Comparison of ENCODE assay signal across 13 cellular contexts in the genomic region with DNA sequence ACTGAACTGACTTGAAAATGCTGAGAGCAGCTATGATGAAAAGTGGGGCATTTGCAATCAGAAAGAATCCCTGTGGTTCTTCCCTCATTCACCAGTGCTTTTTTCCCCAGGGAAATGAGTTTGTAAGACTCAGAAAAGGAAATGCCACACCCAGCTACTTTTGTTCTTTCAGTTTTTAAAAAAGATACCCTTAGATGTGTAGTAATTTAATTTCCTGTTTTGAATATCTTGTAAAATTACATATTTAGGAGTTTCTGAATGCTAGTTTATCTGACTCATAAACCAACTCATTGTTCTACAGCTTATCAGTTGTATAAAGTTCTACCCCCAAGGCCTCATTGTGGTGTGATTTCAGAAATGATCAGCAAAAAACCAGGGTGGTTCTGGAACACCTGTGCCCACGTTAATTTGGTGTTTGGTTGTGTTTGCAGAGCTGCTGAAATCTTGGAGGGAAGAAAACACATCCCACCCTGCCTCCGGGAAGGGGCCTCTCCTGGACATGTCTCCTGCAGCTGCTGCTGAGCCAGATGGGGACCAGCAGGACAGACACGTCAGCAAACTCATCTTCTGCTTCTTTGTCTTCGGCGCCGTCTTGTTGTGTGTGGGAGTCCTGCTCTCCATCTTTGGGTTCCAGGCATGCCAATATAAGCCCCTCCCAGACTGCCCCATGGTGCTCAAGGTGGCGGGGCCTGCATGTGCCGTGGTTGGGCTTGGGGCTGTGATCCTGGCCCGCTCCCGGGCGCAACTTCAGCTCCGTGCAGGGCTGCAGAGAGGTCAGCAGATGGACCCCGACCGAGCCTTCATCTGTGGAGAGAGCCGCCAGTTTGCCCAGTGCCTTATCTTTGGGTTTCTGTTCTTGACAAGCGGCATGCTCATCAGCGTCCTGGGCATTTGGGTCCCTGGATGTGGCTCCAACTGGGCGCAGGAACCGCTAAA. TPM values are rescaled to one million over a fixed set of nuclear protein-coding genes. Genes with fewer than 3 reads are reported as not detected.
DNase-seq lines count a peak whose midpoint lies in the region; ATAC-seq and TF ChIP-seq lines count a peak whose summit lies in the region.
"Had no signal": no experiment of that assay in that cellular context is flagged by ENCODE, and none has a peak within 500 bp of the region (broad histone marks: within the 10 kb centered on the region; RNA-seq: fewer than 3 reads in every experiment).

No MANE protein-coding gene starts in this region.

- H3K79me2 ChIP-seq in DOHH2 (ENCODE audit: control insufficient read depth, low read length): no peaks in the 10 kb centered on the region
- no peaks in the 10 kb centered on the region for H3K79me2 ChIP-seq in mesendoderm (ENCODE audit: control insufficient read depth, insufficient read depth, low read length)

- H4K20me1 ChIP-seq in DOHH2 (ENCODE audit: control insufficient read depth, insufficient read depth, low read depth, low read length): no peaks in the 10 kb centered on the region

- H3K9me2 ChIP-seq in DOHH2 (replicated peaks; ENCODE audit: control insufficient read depth, low read length): no peaks in the 10 kb centered on the region

- H3K18ac ChIP-seq in mesendoderm (ENCODE audit: low read length): no peak overlapping the region
- H3K18ac ChIP-seq in neuronal stem cell (ENCODE audit: low read length): no peak overlapping the region

- no peak overlapping the region for H3K4ac ChIP-seq in mesendoderm (ENCODE audit: low read depth, low read length)
- H3K4ac ChIP-seq in neuronal stem cell (ENCODE audit: low read length): no peak overlapping the region

- no peak overlapping the region for H2BK12ac ChIP-seq in neuronal stem cell (ENCODE audit: low read length)

- no peaks in the 10 kb centered on the region for H3K36me3 ChIP-seq in DOHH2 (ENCODE audit: control insufficient read depth, low read length)
- no peaks in the 10 kb centered on the region for H3K36me3 ChIP-seq in colonic mucosa
- H3K36me3 ChIP-seq in mesendoderm (ENCODE audit: control insufficient read depth, insufficient read depth, low read length): no peaks in the 10 kb centered on the region
- no peaks in the 10 kb centered on the region for H3K36me3 ChIP-seq in neuronal stem cell (replicated peaks in 1 of 2; ENCODE audit: control insufficient read depth in 2 of 2, insufficient read depth in 2 of 2, low read length in 2 of 2)

- H2BK5ac ChIP-seq in mesendoderm (ENCODE audit: low read length) (no peak overlapping the region), neuronal stem cell (ENCODE audit: low read length) (no peak overlapping the region)

- H3K4me1 ChIP-seq in DOHH2 (ENCODE audit: control insufficient read depth, low read length): peaks cover 37% of the 10 kb centered on the region
- H3K4me1 ChIP-seq in colonic mucosa: peaks cover 12% of the 10 kb centered on the region
- peaks cover 2% of the 10 kb centered on the region for H3K4me1 ChIP-seq in mesendoderm (ENCODE audit: control insufficient read depth, low read depth, low read length)
- H3K4me1 ChIP-seq in neuronal stem cell (ENCODE audit: control insufficient read depth in 2 of 2, insufficient read depth in 1 of 2, low read depth in 1 of 2, low read length in 2 of 2): peaks cover 0 to 6% of the 10 kb centered on the region in 2 donors

- H4K8ac ChIP-seq in mesendoderm (ENCODE audit: low read depth, low read length): no peak overlapping the region
- H4K8ac ChIP-seq in neuronal stem cell (ENCODE audit: low read depth, low read length): no peak overlapping the region

- H3K14ac ChIP-seq in neuronal stem cell (ENCODE audit: low read length): no peak overlapping the region

- H3K9me3 ChIP-seq in DOHH2 (ENCODE audit: control insufficient read depth, insufficient read depth, low read length) (no peaks in the 10 kb centered on the region), colonic mucosa (no peaks in the 10 kb centered on the region), neuronal stem cell (replicated peaks in 1 of 2; ENCODE audit: control insufficient read depth in 2 of 2, insufficient read depth in 1 of 2, low read depth in 1 of 2, low read length in 2 of 2) (peaks cover 0 to 2% of the 10 kb centered on the region in 2 donors)
- no peaks in the 10 kb centered on the region for H3K9me3 ChIP-seq in CD4-positive, alpha-beta T cell (ENCODE audit: control insufficient read depth, low read length)

- H4K91ac ChIP-seq in neuronal stem cell (ENCODE audit: low read depth, low read length, poor library complexity): no peak overlapping the region

- no peak overlapping the region for H2BK120ac ChIP-seq in mesendoderm (ENCODE audit: low read depth, low read length)
- no peak overlapping the region for H2BK120ac ChIP-seq in neuronal stem cell (ENCODE audit: low read depth, low read length)

- POLR2A ChIA-PET in CD4-positive, alpha-beta T cell (lab: Charles Lee): no interaction called here

- H2AFZ ChIP-seq in neuronal stem cell (ENCODE audit: low read length): no peak overlapping the region

- no CpG with 5 or more reads among the region's 19 CpGs for WGBS in mesendoderm (ENCODE audit: extremely low coverage, insufficient coverage, low lambda C conversion rate)
- no CpG with 5 or more reads among the region's 19 CpGs for WGBS in neuronal stem cell (ENCODE audit: extremely low coverage in 2 of 2, insufficient read length in 2 of 2, insufficient replicate concordance in 1 of 2), 2 donors

- H3K27me3 ChIP-seq in DOHH2 (ENCODE audit: control insufficient read depth, low read length) (0 out of 2 replicates have a peak, but pooled peaks cover 4% of the 10 kb centered on the region), colonic mucosa (no peaks in the 10 kb centered on the region), mesendoderm (ENCODE audit: insufficient read depth, low read length, poor library complexity) (peaks cover 4% of the 10 kb centered on the region), neuronal stem cell (ENCODE audit: control insufficient read depth in 3 of 3, insufficient read depth in 3 of 3, low read depth in 1 of 3, low read length in 3 of 3) (peaks cover 15 to 86% (median 38%) of the 10 kb centered on the region in 3 experiments)
- peaks cover 52% of the 10 kb centered on the region for H3K27me3 ChIP-seq in CD4-positive, alpha-beta T cell (ENCODE audit: control insufficient read depth, insufficient read depth, low read length)

- TF ChIP-seq CTCF in DOHH2 (IDR thresholded peaks at IDR 0.05; ENCODE audit: low read depth, low read length, poor library complexity, severe bottlenecking) (no peak), colonic mucosa (IDR thresholded peaks at IDR 0.05) (no peak)
- no peak for TF ChIP-seq CTCF in CD4-positive, alpha-beta T cell (IDR thresholded peaks at IDR 0.05)

- H3K27ac ChIP-seq in DOHH2 (ENCODE audit: low read depth, low read length) (no peak overlapping the region), colonic mucosa (peak overlapping the region; percentile 11), mesendoderm (ENCODE audit: low read depth, low read length) (no peak overlapping the region), neuronal stem cell (replicated peaks; ENCODE audit: low read length) (no peak overlapping the region)
- H3K27ac ChIP-seq in CD4-positive, alpha-beta T cell (ENCODE audit: low read depth, low read length): no peak overlapping the region

- H3K4me3 Mint-ChIP-seq in CD4-positive, alpha-beta T cell: no peak overlapping the region

- H3K36me3 Mint-ChIP-seq in CD4-positive, alpha-beta T cell (ENCODE audit: low read depth): no peaks in the 10 kb centered on the region

- no peak overlapping the region for H2BK15ac ChIP-seq in mesendoderm (replicated peaks; ENCODE audit: low read depth)
- no peak overlapping the region for H2BK15ac ChIP-seq in neuronal stem cell (ENCODE audit: low read length)

- CTCF ChIA-PET in CD4-positive, alpha-beta T cell (lab: Charles Lee): no interaction called here

- peak overlapping the region; percentile 24 for H3K4me2 ChIP-seq in DOHH2 (ENCODE audit: low read length)
- no peak overlapping the region for H3K4me2 ChIP-seq in mesendoderm (ENCODE audit: low read length)
- H3K4me2 ChIP-seq in neuronal stem cell (ENCODE audit: insufficient read depth, low read length, poor library complexity, severe bottlenecking): no peak overlapping the region

- H3K27me3 Mint-ChIP-seq in CD4-positive, alpha-beta T cell: peaks cover 83% of the 10 kb centered on the region

- no peaks in the 10 kb centered on the region for H3F3A ChIP-seq in DOHH2 (ENCODE audit: control insufficient read depth, insufficient read depth)

- no peak for ATAC-seq in HG02885 (IDR thresholded peaks at IDR 0.05; ENCODE audit: poor library complexity, unreplicated experiment)
- ATAC-seq in CD4-positive, alpha-beta T cell (ENCODE audit: poor library complexity): no peak
- ATAC-seq: esophagus mucosa, left ventricle myocardium superior had no signal

- no peak overlapping the region for H3K56ac ChIP-seq in mesendoderm (ENCODE audit: low read length)

- H3K9ac ChIP-seq in colonic mucosa (ENCODE audit: low read depth in 2 of 2, low read length in 2 of 2): no peak overlapping the region
- H3K9ac ChIP-seq in mesendoderm (ENCODE audit: low read length): no peak overlapping the region
- H3K9ac ChIP-seq in neuronal stem cell (ENCODE audit: low read depth, low read length, poor library complexity): no peak overlapping the region

- no peak overlapping the region for H3K27ac Mint-ChIP-seq in CD4-positive, alpha-beta T cell

- DNase-seq in LHCN-M2 (ENCODE audit: low read depth) (peak; percentile 90), colonic mucosa (no peak), mesendoderm (peak; percentile 26), neuronal stem cell (ENCODE audit: low spot score) (no peak), NCI-H345 treated with DMSO at 0.1 percent for 48 hours (lab: John Stamatoyannopoulos, UW; ENCODE audit: unreplicated experiment) (no peak)
- no peak for DNase-seq in CD4-positive, alpha-beta T cell
- DNase-seq: activated CD4-positive, alpha-beta T cell treated with anti-CD3 and anti-CD28 coated beads for 48 hours; left ventricle myocardium superior; NCI-H1694 treated with DMSO at 0.1 percent for 48 hours; Right ventricle myocardium superior had no signal

- H3K4me3 ChIP-seq in DOHH2 (ENCODE audit: low read length) (no peak overlapping the region), colonic mucosa (peak overlapping the region; percentile 47), mesendoderm (ENCODE audit: low read length) (no peak overlapping the region), neuronal stem cell (ENCODE audit: low read length in 2 of 2) (no peak overlapping the region)

- H3K79me1 ChIP-seq in mesendoderm (ENCODE audit: low read length) (no peaks in the 10 kb centered on the region), neuronal stem cell (ENCODE audit: low read depth, low read length) (no peaks in the 10 kb centered on the region)

- no peak overlapping the region for H2AK5ac ChIP-seq in mesendoderm (ENCODE audit: low read length)
- H2AK5ac ChIP-seq in neuronal stem cell (ENCODE audit: low read depth, low read length): no peak overlapping the region

- no peak overlapping the region for H3K23ac ChIP-seq in mesendoderm (ENCODE audit: low read length)
- H3K23ac ChIP-seq in neuronal stem cell (ENCODE audit: low read depth, low read length, poor library complexity): no peak overlapping the region

- intact Hi-C loops in colonic mucosa (cut with DNase I): no loop called here
- intact Hi-C loops in CD4-positive, alpha-beta T cell (cut with DNase I, micrococcal nuclease): no loop called here

- H3K9me3 Mint-ChIP-seq in CD4-positive, alpha-beta T cell: no peaks in the 10 kb centered on the region

- peaks cover 37% of the 10 kb centered on the region for H3K4me1 Mint-ChIP-seq in CD4-positive, alpha-beta T cell (ENCODE audit: low read depth)

- H4K5ac ChIP-seq in mesendoderm (ENCODE audit: low read length): no peak overlapping the region

RNA-seq across cellular contexts. Expression of gene TMEM171, which starts 2.8 kb away (rescaled TPM):
- total RNA-seq in LHCN-M2 (2014; rRNA removed): 62.6 and 65.9 TPM in 2 replicates
- polyA plus RNA-seq in LHCN-M2 (2012): 47.1 TPM
- total RNA-seq in colonic mucosa: 100 to 1,000 TPM in 1 of 2 donors, 10 to 100 TPM in 1; 69.3 to 121 TPM
- polyA plus RNA-seq in mesendoderm (2013, experiment 1 of 2): 1.4 TPM
- polyA plus RNA-seq in mesendoderm (2013, experiment 2 of 2): 1.6 TPM
- not detected for polyA plus RNA-seq in neuronal stem cell (2013, experiment 1 of 2)
- polyA plus RNA-seq in neuronal stem cell (2013, experiment 2 of 2): 0.04 TPM
- total RNA-seq in CD4-positive, alpha-beta T cell: not detected
- total RNA-seq: left ventricle myocardium superior, Right ventricle myocardium superior had no signal

RNA-seq across cellular contexts. Expression of gene TMEM174, which starts 49.9 kb away (rescaled TPM):
- total RNA-seq in LHCN-M2 (2014; rRNA removed) (not detected in 2 replicates), colonic mucosa (not detected)
- not detected for polyA plus RNA-seq in LHCN-M2 (2012)
- 0.01 TPM for polyA plus RNA-seq in mesendoderm (2013, experiment 1 of 2)
- not detected for polyA plus RNA-seq in mesendoderm (2013, experiment 2 of 2)
- polyA plus RNA-seq in neuronal stem cell (2013, experiment 1 of 2): not detected
- not detected for polyA plus RNA-seq in neuronal stem cell (2013, experiment 2 of 2)
- total RNA-seq in CD4-positive, alpha-beta T cell: not detected
- total RNA-seq: esophagus mucosa, left ventricle myocardium superior, Right ventricle myocardium superior had no signal

Comparison
In these comparisons a context has a peak if more than half of its experiments do, and no peak if none do; other contexts are left out.
1. DNase-seq: peak in LHCN-M2 (single experiment) and mesendoderm (single experiment); none in colonic mucosa (single experiment), neuronal stem cell (single experiment), CD4-positive, alpha-beta T cell (0 of 10) and NCI-H345 treated with DMSO at 0.1 percent for 48 hours (single experiment).
2. RNA of gene TMEM171, which starts 2.8 kb away (total RNA-seq): 69.3 to 121 TPM in colonic mucosa and 62.6 to 65.9 TPM in LHCN-M2; not detected in CD4-positive, alpha-beta T cell; every median in the first group is over 10 times any median in the second.